23 cellular contexts compared by ENCODE assay signal in the genomic region with DNA sequence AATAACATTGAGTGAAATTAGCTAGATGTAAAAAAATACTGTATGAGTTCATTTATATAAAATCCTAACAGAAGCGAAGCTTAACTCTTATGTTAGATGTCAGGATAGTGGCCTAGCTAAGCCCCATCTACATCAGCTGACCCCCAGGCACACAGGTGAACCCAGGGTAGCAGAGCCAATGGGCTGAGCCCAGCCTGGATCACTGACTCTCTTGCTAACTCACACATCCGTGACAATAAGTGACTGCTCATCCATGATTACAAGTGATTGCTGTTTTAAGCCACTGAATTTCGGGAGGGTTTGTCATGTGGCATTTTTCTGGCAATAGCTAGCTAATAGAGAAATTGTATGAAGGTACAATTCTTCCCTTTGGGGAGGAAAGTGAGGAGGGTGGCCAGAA. TPM values are rescaled to one million over a fixed set of nuclear protein-coding genes. Genes with fewer than 3 reads are reported as not detected.
DNase-seq lines count a peak whose midpoint lies in the region; ATAC-seq, FAIRE-seq and TF ChIP-seq lines count a peak whose summit lies in the region.
"Had no signal": no experiment of that assay in that cellular context is flagged by ENCODE, and none has a peak within 500 bp of the region (broad histone marks: within the 10 kb centered on the region; RNA-seq: fewer than 3 reads in every experiment).

No MANE protein-coding gene starts in this region.

- DNase-seq in GM23338 (ENCODE audit: low spot score), result no peak
- peak; percentile 3 for DNase-seq in RCC 7860 (ENCODE audit: low spot score)
- peak; percentile 45 for DNase-seq in endodermal cell
- peak; percentile 31 for DNase-seq in left kidney (ENCODE audit: low read depth, low spot score)
- no peak for DNase-seq in NCI-H2029 treated with DMSO at 0.1 percent for 48 hours (lab: John Stamatoyannopoulos, UW)
- DNase-seq in lower leg skin (ENCODE audit: low spot score in 2 of 2), result no peak
- no peak for DNase-seq in activated CD4-positive, CD25-positive, alpha-beta regulatory T cell (lab: John Stamatoyannopoulos, UW)
- DNase-seq in activated naive CD4-positive, alpha-beta T cell treated with Interleukin-2 at 50 U/mL for 16 hours, result no peak
- DNase-seq: AML-193; Caco-2; Calu3; CD4-positive, alpha-beta T cell; CD8-positive, alpha-beta T cell; DMS79 treated with DMSO at 0.1 percent for 48 hours; GF-D8 had no signal

- no peak for TF ChIP-seq POLR2A in lower leg skin (IDR thresholded peaks at IDR 0.05)

- peaks cover 16% of the 10 kb centered on the region for H3K9me3 ChIP-seq in endodermal cell (ENCODE audit: control insufficient read depth, low read length)
- H3K9me3 ChIP-seq: BLaER1 treated with 17β-estradiol and CSF1 and Interleukin-3, amounts not matched to agents 10 nM and 100 nM; Caco-2 had no signal

- H3K36me3 ChIP-seq in GM23338 (ENCODE audit: insufficient read depth) (no peaks in the 10 kb centered on the region), endodermal cell (ENCODE audit: control insufficient read depth, insufficient read depth, low read length) (no peaks in the 10 kb centered on the region)
- H3K36me3 ChIP-seq: BLaER1 treated with 17β-estradiol and CSF1 and Interleukin-3, amounts not matched to agents 10 nM and 100 nM had no signal

- 92 to 94% methylated on average over 2 to 3 of the region's 3 CpGs for WGBS in endodermal cell (ENCODE audit: insufficient coverage in 1 of 2, insufficient read length in 1 of 2), 2 experiments
- 62 to 75% methylated on average over 3 of the region's 3 CpGs for WGBS in lower leg skin, 2 donors

- H3K36me3 Mint-ChIP-seq in GM23338 (ENCODE audit: low read depth), result 0 out of 3 replicates have a peak, but pooled peaks cover 2% of the 10 kb centered on the region
- no peaks in the 10 kb centered on the region for H3K36me3 Mint-ChIP-seq in endodermal cell (ENCODE audit: low read depth)
- H3K36me3 Mint-ChIP-seq: CD8-positive, alpha-beta T cell had no signal

- ATAC-seq in GM23338, result peak; percentile 50
- ATAC-seq: A549; CD8-positive, alpha-beta T cell had no signal

- no peak for FAIRE-seq in RCC 7860 (lab: Jason Lieb, UNC)
- FAIRE-seq: A549, G401.6, GM12891, GM19239 had no signal

- H3K27me3 Mint-ChIP-seq in GM23338 (ENCODE audit: insufficient read depth, low read depth, poor library complexity) (peaks cover 2% of the 10 kb centered on the region), endodermal cell (ENCODE audit: insufficient read depth) (no peaks in the 10 kb centered on the region)

- no peaks in the 10 kb centered on the region for H3K9me2 ChIP-seq in GM23338 (ENCODE audit: insufficient read depth)

- H3K9me3 Mint-ChIP-seq in GM23338, result peaks cover 4% of the 10 kb centered on the region; the same call in 2 of the 3 replicates
- H3K9me3 Mint-ChIP-seq in endodermal cell, result peaks cover 11% of the 10 kb centered on the region

- no peaks in the 10 kb centered on the region for H3K27me3 ChIP-seq in GM23338 (ENCODE audit: insufficient read depth)
- no peaks in the 10 kb centered on the region for H3K27me3 ChIP-seq in endodermal cell (ENCODE audit: control insufficient read depth, insufficient read depth, low read length, poor library complexity, severe bottlenecking)
- H3K27me3 ChIP-seq: BLaER1 treated with 17β-estradiol and CSF1 and Interleukin-3, amounts not matched to agents 10 nM and 100 nM had no signal

- H3K4me2 ChIP-seq in GM23338, result no peak overlapping the region
- H3K4me2 ChIP-seq: A549; BLaER1 treated with 17β-estradiol and CSF1 and Interleukin-3, amounts not matched to agents 10 nM and 100 nM had no signal

- H3K4me1 ChIP-seq in GM23338 (ENCODE audit: insufficient read depth), result peaks cover 15% of the 10 kb centered on the region
- no peaks in the 10 kb centered on the region for H3K4me1 ChIP-seq in endodermal cell (ENCODE audit: control insufficient read depth, insufficient read depth, low read length)
- H3K4me1 ChIP-seq: A549; BLaER1 treated with 17β-estradiol and CSF1 and Interleukin-3, amounts not matched to agents 10 nM and 100 nM; Caco-2 had no signal

- no peak overlapping the region for H3K4me3 ChIP-seq in GM23338
- no peak overlapping the region for H3K4me3 ChIP-seq in endodermal cell (ENCODE audit: low read length)
- no peak overlapping the region for H3K4me3 ChIP-seq in lower leg skin (ENCODE audit: low read depth, poor library complexity, severe bottlenecking)
- H3K4me3 ChIP-seq: A549; BLaER1 treated with 17β-estradiol and CSF1 and Interleukin-3, amounts not matched to agents 10 nM and 100 nM had no signal

- H3K4me3 Mint-ChIP-seq in GM23338 (no peak overlapping the region), endodermal cell (no peak overlapping the region)
- H3K4me3 Mint-ChIP-seq: B cell; CD4-positive, alpha-beta T cell; CD8-positive, alpha-beta T cell had no signal

- H3K9ac ChIP-seq in endodermal cell (ENCODE audit: extremely low read depth, low read length, poor library complexity, severe bottlenecking), result no peak overlapping the region
- H3K9ac ChIP-seq: BLaER1 treated with 17β-estradiol and CSF1 and Interleukin-3, amounts not matched to agents 10 nM and 100 nM had no signal

- no peaks in the 10 kb centered on the region for H3F3A ChIP-seq in GM23338 (replicated peaks; ENCODE audit: low read depth)

- H3K27ac ChIP-seq in GM23338 (ENCODE audit: low read depth) (0 out of 2 replicates have a peak overlapping the region, but pooled peaks have one; percentile 16), endodermal cell (ENCODE audit: low read depth, low read length) (no peak overlapping the region)
- H3K27ac ChIP-seq: 22Rv1; A549; BLaER1 treated with 17β-estradiol and CSF1 and Interleukin-3, amounts not matched to agents 10 nM and 100 nM; C4-2B had no signal

- H3K27ac Mint-ChIP-seq in GM23338, result no peak overlapping the region
- no peak overlapping the region for H3K27ac Mint-ChIP-seq in endodermal cell
- H3K27ac Mint-ChIP-seq: B cell; CD4-positive, alpha-beta T cell; CD8-positive, alpha-beta T cell had no signal

- TF ChIP-seq CTCF in GM23338 (conservative IDR thresholded peaks at IDR 0.05; ENCODE audit: low read depth in 2 of 2) (no peak), endodermal cell (conservative IDR thresholded peaks at IDR 0.05) (no peak), lower leg skin (IDR thresholded peaks at IDR 0.05) (no peak)

- no peaks in the 10 kb centered on the region for H3K79me2 ChIP-seq in GM23338 (replicated peaks; ENCODE audit: insufficient read depth)

- no peaks in the 10 kb centered on the region for H4K20me1 ChIP-seq in GM23338 (replicated peaks; ENCODE audit: insufficient read depth)
- H4K20me1 ChIP-seq: BLaER1 treated with 17β-estradiol and CSF1 and Interleukin-3, amounts not matched to agents 10 nM and 100 nM had no signal

- H3K4me1 Mint-ChIP-seq in GM23338 (peaks cover 18% of the 10 kb centered on the region; the same call in 2 of the 3 replicates), endodermal cell (peaks cover 6% of the 10 kb centered on the region)
- H3K4me1 Mint-ChIP-seq: B cell had no signal

- intact Hi-C loops in lower leg skin (cut with DNase I; ENCODE audit: low total_unique reads), result no loop called here

- no peak overlapping the region for H2AFZ ChIP-seq in GM23338

TF ChIP-seq in GM23338, 12 proteins besides CTCF, POLR2A, EP300 and RAD21 (continues in another document):
- TF ChIP-seq, protein P1, sequence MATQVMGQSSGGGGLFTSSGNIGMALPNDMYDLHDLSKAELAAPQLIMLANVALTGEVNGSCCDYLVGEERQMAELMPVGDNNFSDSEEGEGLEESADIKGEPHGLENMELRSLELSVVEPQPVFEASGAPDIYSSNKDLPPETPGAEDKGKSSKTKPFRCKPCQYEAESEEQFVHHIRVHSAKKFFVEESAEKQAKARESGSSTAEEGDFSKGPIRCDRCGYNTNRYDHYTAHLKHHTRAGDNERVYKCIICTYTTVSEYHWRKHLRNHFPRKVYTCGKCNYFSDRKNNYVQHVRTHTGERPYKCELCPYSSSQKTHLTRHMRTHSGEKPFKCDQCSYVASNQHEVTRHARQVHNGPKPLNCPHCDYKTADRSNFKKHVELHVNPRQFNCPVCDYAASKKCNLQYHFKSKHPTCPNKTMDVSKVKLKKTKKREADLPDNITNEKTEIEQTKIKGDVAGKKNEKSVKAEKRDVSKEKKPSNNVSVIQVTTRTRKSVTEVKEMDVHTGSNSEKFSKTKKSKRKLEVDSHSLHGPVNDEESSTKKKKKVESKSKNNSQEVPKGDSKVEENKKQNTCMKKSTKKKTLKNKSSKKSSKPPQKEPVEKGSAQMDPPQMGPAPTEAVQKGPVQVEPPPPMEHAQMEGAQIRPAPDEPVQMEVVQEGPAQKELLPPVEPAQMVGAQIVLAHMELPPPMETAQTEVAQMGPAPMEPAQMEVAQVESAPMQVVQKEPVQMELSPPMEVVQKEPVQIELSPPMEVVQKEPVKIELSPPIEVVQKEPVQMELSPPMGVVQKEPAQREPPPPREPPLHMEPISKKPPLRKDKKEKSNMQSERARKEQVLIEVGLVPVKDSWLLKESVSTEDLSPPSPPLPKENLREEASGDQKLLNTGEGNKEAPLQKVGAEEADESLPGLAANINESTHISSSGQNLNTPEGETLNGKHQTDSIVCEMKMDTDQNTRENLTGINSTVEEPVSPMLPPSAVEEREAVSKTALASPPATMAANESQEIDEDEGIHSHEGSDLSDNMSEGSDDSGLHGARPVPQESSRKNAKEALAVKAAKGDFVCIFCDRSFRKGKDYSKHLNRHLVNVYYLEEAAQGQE (IDR thresholded peaks at IDR 0.05; ENCODE audit: unreplicated experiment), result no peak

RNA-seq across cellular contexts. Expression of a gene that starts 55.2 kb away (rescaled TPM):
- 38.5 and 53.9 TPM in 2 replicates for total RNA-seq in GM23338 (2014; rRNA removed; shearing (Covaris generic))
- 29.2 and 35.8 TPM in 2 replicates for polyA plus RNA-seq in GM23338 (2016; fragmentation: Nextera tagmentation; extraction: Ambion mirVana)
- total RNA-seq in endodermal cell (10 to 100 TPM; 26.1 to 29.7 TPM), lower leg skin (10 to 100 TPM; 16.9 to 25.4 (median 23.1) TPM)
- 31.5 TPM for polyA plus RNA-seq in endodermal cell (2013, experiment 1 of 2)
- polyA plus RNA-seq in endodermal cell (2013, experiment 2 of 2), result 28.2 TPM

Comparison
In these comparisons a context has a peak if more than half of its experiments do, and no peak if none do; other contexts are left out.
1. DNase-seq: peak in RCC 7860 (single experiment), endodermal cell (single experiment) and left kidney (single experiment); none in GM23338 (single experiment), NCI-H2029 treated with DMSO at 0.1 percent for 48 hours (single experiment), lower leg skin (0 of 2), activated CD4-positive, CD25-positive, alpha-beta regulatory T cell (0 of 4) and activated naive CD4-positive, alpha-beta T cell treated with Interleukin-2 at 50 U/mL for 16 hours (single experiment).